ENCODE assay signal across 8 cellular contexts in genomic region chr4:185011408-185011807, GRCh38. TPM values are rescaled to one million over a fixed set of nuclear protein-coding genes. Genes with fewer than 3 reads are reported as not detected.
DNase-seq lines count a peak whose midpoint lies in the region; ATAC-seq and TF ChIP-seq lines count a peak whose summit lies in the region.

No MANE protein-coding gene starts in this region.

- H3K79me2 ChIP-seq in mammary epithelial cell (ENCODE audit: insufficient read depth, low read length) (no peaks in the 10 kb centered on the region), smooth muscle cell (ENCODE audit: low read depth) (no peaks in the 10 kb centered on the region)

- H2AFZ ChIP-seq in mammary epithelial cell (ENCODE audit: low read depth, low read length) (no peak overlapping the region), smooth muscle cell (ENCODE audit: low read depth) (no peak overlapping the region)

- H3K36me3 ChIP-seq in mammary epithelial cell (ENCODE audit: insufficient read depth, low read length), result no peaks in the 10 kb centered on the region
- H3K36me3 ChIP-seq in smooth muscle cell (ENCODE audit: low read depth), result no peaks in the 10 kb centered on the region

- peak; percentile 32 to 43 for TF ChIP-seq CTCF in mammary epithelial cell (conservative IDR thresholded peaks at IDR 0.05 in 1 of 2, IDR thresholded peaks at IDR 0.05 in 1 of 2; ENCODE audit: extremely low read depth in 1 of 2, insufficient read depth in 1 of 2, low read depth in 1 of 2, low read length in 2 of 2)
- TF ChIP-seq CTCF in smooth muscle cell (IDR thresholded peaks at IDR 0.05; ENCODE audit: borderline replicate concordance, insufficient read depth, poor library complexity, severe bottlenecking), result peak; percentile 51

- H3K9me3 ChIP-seq in mammary epithelial cell (replicated peaks; ENCODE audit: insufficient read depth, low read length) (no peaks in the 10 kb centered on the region), smooth muscle cell (replicated peaks; ENCODE audit: low read depth) (no peaks in the 10 kb centered on the region)

- no TSS peak for BruUV-seq in mammary epithelial cell (replicated peaks; lab: Mats Ljungman, UMichigan)

- ATAC-seq in GM21717 (IDR thresholded peaks at IDR 0.05; ENCODE audit: unreplicated experiment), result no peak
- no peak for ATAC-seq in GM19035 (IDR thresholded peaks at IDR 0.05; ENCODE audit: unreplicated experiment)

- H3K27ac ChIP-seq in mammary epithelial cell (ENCODE audit: insufficient read depth, low read depth, low read length) (no peak overlapping the region), smooth muscle cell (ENCODE audit: low read depth) (no peak overlapping the region)

- CTCF ChIA-PET in mammary epithelial cell (lab: Charles Lee; ENCODE audit: low non-redundant PET), result no interaction called here

- WGBS in mammary epithelial cell (ENCODE audit: low coverage, missing lambda C conversion rate), result 46% methylated on average over 6 of the region's 8 CpGs
- whole genome bisulfite sequencing in smooth muscle cell (ENCODE audit: low lambda C conversion rate), result 22% methylated on average over 8 of the region's 8 CpGs

- intact Hi-C loops in activated CD4-positive, alpha-beta T cell treated with anti-CD3 and anti-CD28 coated beads, Interleukin-2, amount 10 ng/mL, durations not matched to agents 24 days and 14 days (cut with micrococcal nuclease), result loop anchor here (10.0 kb wide), 2 partner anchors 1217 to 1713 kb away; partner anchors contain the start of gene FAT1
- intact Hi-C loops in mammary epithelial cell (cut with micrococcal nuclease), result no loop called here

- H3K27ac Mint-ChIP-seq in activated CD4-positive, alpha-beta T cell treated with anti-CD3 and anti-CD28 coated beads, Interleukin-2, amount 10 ng/mL, durations not matched to agents 24 days and 14 days, result no peak overlapping the region

- H3K9me3 Mint-ChIP-seq in activated CD4-positive, alpha-beta T cell treated with anti-CD3 and anti-CD28 coated beads, Interleukin-2, amount 10 ng/mL, durations not matched to agents 24 days and 14 days, result no peaks in the 10 kb centered on the region

- peaks cover 75% of the 10 kb centered on the region for H3K27me3 Mint-ChIP-seq in activated CD4-positive, alpha-beta T cell treated with anti-CD3 and anti-CD28 coated beads, Interleukin-2, amount 10 ng/mL, durations not matched to agents 24 days and 14 days

- no peaks in the 10 kb centered on the region for H3F3A ChIP-seq in smooth muscle cell (ENCODE audit: low read depth)

- H3K4me3 ChIP-seq in mammary epithelial cell (replicated peaks in 1 of 3; ENCODE audit: insufficient read depth in 1 of 3, low read depth in 2 of 3, low read length in 3 of 3) (no peak overlapping the region), smooth muscle cell (no peak overlapping the region)

- H3K27me3 ChIP-seq in mammary epithelial cell (ENCODE audit: insufficient read depth, low read length) (peaks cover 24% of the 10 kb centered on the region), smooth muscle cell (ENCODE audit: low read depth) (peaks cover 95% of the 10 kb centered on the region)

- no peak overlapping the region for H3K4me3 Mint-ChIP-seq in activated CD4-positive, alpha-beta T cell treated with anti-CD3 and anti-CD28 coated beads, Interleukin-2, amount 10 ng/mL, durations not matched to agents 24 days and 14 days

- H4K20me1 ChIP-seq in mammary epithelial cell (ENCODE audit: insufficient read depth, low read length) (no peaks in the 10 kb centered on the region), smooth muscle cell (ENCODE audit: low read depth) (no peaks in the 10 kb centered on the region)

- no peak overlapping the region for H3K9ac ChIP-seq in mammary epithelial cell (ENCODE audit: insufficient read depth, low read length)
- no peak overlapping the region for H3K9ac ChIP-seq in smooth muscle cell (ENCODE audit: low read depth)

- no peak overlapping the region for H3K4me2 ChIP-seq in mammary epithelial cell (ENCODE audit: insufficient read depth, low read depth, low read length)
- no peak overlapping the region for H3K4me2 ChIP-seq in smooth muscle cell

- H3K36me3 Mint-ChIP-seq in activated CD4-positive, alpha-beta T cell treated with anti-CD3 and anti-CD28 coated beads, Interleukin-2, amount 10 ng/mL, durations not matched to agents 24 days and 14 days (ENCODE audit: low read depth), result no peaks in the 10 kb centered on the region

- H3K4me1 ChIP-seq in mammary epithelial cell (ENCODE audit: insufficient read depth, low read length), result no peaks in the 10 kb centered on the region
- H3K4me1 ChIP-seq in smooth muscle cell (ENCODE audit: low read depth), result peaks cover 6% of the 10 kb centered on the region

- peaks cover 9% of the 10 kb centered on the region for H3K4me1 Mint-ChIP-seq in activated CD4-positive, alpha-beta T cell treated with anti-CD3 and anti-CD28 coated beads, Interleukin-2, amount 10 ng/mL, durations not matched to agents 24 days and 14 days

- dilution Hi-C loops in mammary epithelial cell (cut with HindIII; ENCODE audit: low sequenced_read_pairs), result no loop called here

- in situ Hi-C loops in mammary epithelial cell (cut with MboI; ENCODE audit: low sequenced_read_pairs in 2 of 2), result no loop called here

- DNase-seq in activated CD4-positive, alpha-beta T cell treated with anti-CD3 and anti-CD28 coated beads for 48 hours, result peak; percentile 40
- DNase-seq in activated CD4-positive, alpha-beta T cell treated with anti-CD3 and anti-CD28 coated beads, Interleukin-2, amount 10 ng/mL, durations not matched to agents 24 days and 14 days, result no peak
- DNase-seq in Kasumi-1 (lab: John Stamatoyannopoulos, UW) (peak; percentile 22), mammary epithelial cell (no peak), smooth muscle cell (lab: John Stamatoyannopoulos, UW; ENCODE audit: unreplicated experiment) (no peak), NCI-H2107 (lab: John Stamatoyannopoulos, UW) (no peak)

RNA-seq across cellular contexts. Expression of gene HELT, which starts 6.9 kb away (rescaled TPM):
- total RNA-seq in activated CD4-positive, alpha-beta T cell treated with anti-CD3 and anti-CD28 coated beads, Interleukin-2, amount 10 ng/mL, durations not matched to agents 24 days and 14 days, result not detected in 2 replicates
- total RNA-seq in mammary epithelial cell (not detected), smooth muscle cell (not detected in 2 replicates)
- polyA plus RNA-seq in mammary epithelial cell (not detected), smooth muscle cell (not detected in 2 replicates)
- polyA minus RNA-seq in mammary epithelial cell, result not detected

Comparison
In these comparisons a context has a peak if more than half of its experiments do, and no peak if none do; other contexts are left out.
1. DNase-seq: peak in activated CD4-positive, alpha-beta T cell treated with anti-CD3 and anti-CD28 coated beads for 48 hours (single experiment) and Kasumi-1 (2 of 2); none in activated CD4-positive, alpha-beta T cell treated with anti-CD3 and anti-CD28 coated beads, Interleukin-2, amount 10 ng/mL, durations not matched to agents 24 days and 14 days (single experiment), mammary epithelial cell (single experiment), smooth muscle cell (single experiment) and NCI-H2107 (single experiment).